17 cellular contexts compared by ENCODE assay signal in the genomic region with DNA sequence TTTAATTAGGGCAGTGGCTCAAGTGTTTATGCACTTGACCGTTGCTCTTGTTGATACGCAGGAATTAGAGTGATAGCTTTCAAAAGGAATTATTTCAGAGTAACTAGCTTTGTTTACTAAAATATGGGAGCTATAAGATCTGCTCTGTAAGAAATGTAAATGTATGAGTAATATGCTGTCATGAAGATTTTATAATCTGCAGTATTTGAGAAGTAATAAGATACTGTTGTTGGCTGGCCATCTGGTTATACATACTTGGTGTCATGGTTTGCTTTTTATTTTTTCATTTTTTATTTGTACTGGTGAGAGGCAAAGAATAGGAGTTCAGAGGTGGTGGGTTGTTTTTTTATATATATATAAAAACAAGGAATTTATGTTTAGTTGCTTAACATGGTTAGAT. TPM values are rescaled to one million over a fixed set of nuclear protein-coding genes. Genes with fewer than 3 reads are reported as not detected.
A peak's percentile ranks its signal among the peaks of the same experiment; 100 is the strongest.
DNase-seq lines count a peak whose midpoint lies in the region; ATAC-seq and TF ChIP-seq lines count a peak whose summit lies in the region.
"Had no signal": no experiment of that assay in that cellular context is flagged by ENCODE, and none has a peak within 500 bp of the region (broad histone marks: within the 10 kb centered on the region; RNA-seq: fewer than 3 reads in every experiment).

No MANE protein-coding gene starts in this region.

- peak overlapping the region; percentile 94 for H3K27ac ChIP-seq in Karpas-422 (ENCODE audit: low read length)

- H3K36me3 Mint-ChIP-seq in activated CD4-positive, alpha-beta T cell treated with anti-CD3 and anti-CD28 coated beads, Interleukin-2, amount 10 ng/mL, durations not matched to agents 7 days and 5 days (ENCODE audit: low read depth) = peaks cover 41% of the 10 kb centered on the region
- peaks cover 38% of the 10 kb centered on the region for H3K36me3 Mint-ChIP-seq in activated T-helper 2 cell treated with anti-CD3 and anti-CD28 coated beads, Interferon-gamma antibody, Interleukin-2, Interleukin-4, amounts not matched to agents 10 μg/mL and 5 μg/mL and 100 μg/mL, durations not matched to agents 14 hours and 24 hours and 36 hours (ENCODE audit: low read depth)
- H3K36me3 Mint-ChIP-seq in nephron (ENCODE audit: low read depth) = peaks cover 4% of the 10 kb centered on the region

- no peak overlapping the region for H2AFZ ChIP-seq in Karpas-422 (ENCODE audit: low read length)

- H3K79me2 ChIP-seq in Karpas-422 (ENCODE audit: low read length) = no peaks in the 10 kb centered on the region

- peaks cover 71% of the 10 kb centered on the region for H3K4me1 ChIP-seq in Karpas-422 (ENCODE audit: low read length)

- H4K20me1 ChIP-seq in Karpas-422 (ENCODE audit: insufficient read depth, low read depth, low read length) = no peaks in the 10 kb centered on the region

- POLR2A ChIA-PET in activated CD4-positive, alpha-beta T cell treated with anti-CD3 and anti-CD28 coated beads, Interleukin-2, amount 10 ng/mL, durations not matched to agents 7 days and 5 days (lab: Charles Lee) = no interaction called here

- H3K4me2 ChIP-seq in Karpas-422 (ENCODE audit: low read depth, low read length, poor library complexity, severe bottlenecking) = peak overlapping the region; percentile 86

- no peaks in the 10 kb centered on the region for H3K36me3 ChIP-seq in Karpas-422 (ENCODE audit: insufficient read depth, low read length)
- H3K36me3 ChIP-seq: colonic mucosa had no signal

- CTCF ChIA-PET in activated CD4-positive, alpha-beta T cell treated with anti-CD3 and anti-CD28 coated beads, Interleukin-2, amount 10 ng/mL, durations not matched to agents 7 days and 5 days (lab: Charles Lee) = interaction anchor here (1.1 to 1.8 kb wide), 2 partner anchors 11 to 55 kb away, joined by 3 to 5 read pairs; no protein-coding TSS in a partner anchor

- intact Hi-C loops in activated T-helper 2 cell treated with anti-CD3 and anti-CD28 coated beads, Interferon-gamma antibody, Interleukin-2, Interleukin-4, amounts not matched to agents 10 μg/mL and 5 μg/mL and 100 μg/mL, durations not matched to agents 14 hours and 24 hours and 36 hours (cut with micrococcal nuclease) = loop anchor here (5.0 kb wide), 2 partner anchors 35 to 735 kb away; no protein-coding TSS in a partner anchor
- intact Hi-C loops in left cardiac atrium (cut with DNase I) = no loop called here

- ATAC-seq in left cardiac atrium (no peak), HG02938 (IDR thresholded peaks at IDR 0.05; ENCODE audit: unreplicated experiment) (no peak)
- ATAC-seq: mucosa of descending colon had no signal

- H3K27me3 ChIP-seq in Karpas-422 (ENCODE audit: low read length) = no peaks in the 10 kb centered on the region
- H3K27me3 ChIP-seq: colonic mucosa had no signal

- H3K27ac Mint-ChIP-seq in activated CD4-positive, alpha-beta T cell treated with anti-CD3 and anti-CD28 coated beads, Interleukin-2, amount 10 ng/mL, durations not matched to agents 7 days and 5 days = peak overlapping the region; percentile 91
- H3K27ac Mint-ChIP-seq in activated T-helper 2 cell treated with anti-CD3 and anti-CD28 coated beads, Interferon-gamma antibody, Interleukin-2, Interleukin-4, amounts not matched to agents 10 μg/mL and 5 μg/mL and 100 μg/mL, durations not matched to agents 14 hours and 24 hours and 36 hours = peak overlapping the region; percentile 88
- peak overlapping the region; percentile 77 to 86 (median 82) for H3K27ac Mint-ChIP-seq in nephron
- H3K27ac Mint-ChIP-seq: HFFc6 had no signal

- H3K9me3 Mint-ChIP-seq in activated CD4-positive, alpha-beta T cell treated with anti-CD3 and anti-CD28 coated beads, Interleukin-2, amount 10 ng/mL, durations not matched to agents 7 days and 5 days = peaks cover 9% of the 10 kb centered on the region
- H3K9me3 Mint-ChIP-seq in activated T-helper 2 cell treated with anti-CD3 and anti-CD28 coated beads, Interferon-gamma antibody, Interleukin-2, Interleukin-4, amounts not matched to agents 10 μg/mL and 5 μg/mL and 100 μg/mL, durations not matched to agents 14 hours and 24 hours and 36 hours = peaks cover 4% of the 10 kb centered on the region
- H3K9me3 Mint-ChIP-seq in nephron = peaks cover 3% of the 10 kb centered on the region

- no peak for TF ChIP-seq CTCF in nephron (IDR thresholded peaks at IDR 0.05; ENCODE audit: unreplicated experiment in 3 of 3)

- H3K4me3 Mint-ChIP-seq in activated CD4-positive, alpha-beta T cell treated with anti-CD3 and anti-CD28 coated beads, Interleukin-2, amount 10 ng/mL, durations not matched to agents 7 days and 5 days = peak overlapping the region; percentile 64
- H3K4me3 Mint-ChIP-seq in activated T-helper 2 cell treated with anti-CD3 and anti-CD28 coated beads, Interferon-gamma antibody, Interleukin-2, Interleukin-4, amounts not matched to agents 10 μg/mL and 5 μg/mL and 100 μg/mL, durations not matched to agents 14 hours and 24 hours and 36 hours (ENCODE audit: low read depth) = peak overlapping the region; percentile 71
- no peak overlapping the region for H3K4me3 Mint-ChIP-seq in nephron
- H3K4me3 Mint-ChIP-seq: HFFc6 had no signal

- H3K4me1 Mint-ChIP-seq in activated CD4-positive, alpha-beta T cell treated with anti-CD3 and anti-CD28 coated beads, Interleukin-2, amount 10 ng/mL, durations not matched to agents 7 days and 5 days = peaks cover 78% of the 10 kb centered on the region
- H3K4me1 Mint-ChIP-seq in activated T-helper 2 cell treated with anti-CD3 and anti-CD28 coated beads, Interferon-gamma antibody, Interleukin-2, Interleukin-4, amounts not matched to agents 10 μg/mL and 5 μg/mL and 100 μg/mL, durations not matched to agents 14 hours and 24 hours and 36 hours (ENCODE audit: low read depth) = peaks cover 66% of the 10 kb centered on the region
- H3K4me1 Mint-ChIP-seq in nephron = peaks cover 62% of the 10 kb centered on the region

- no peak for DNase-seq in activated CD4-positive, alpha-beta T cell treated with anti-CD3 and anti-CD28 coated beads, Interleukin-2, amount 10 ng/mL, durations not matched to agents 7 days and 5 days
- no peak for DNase-seq in activated CD4-positive, alpha-beta T cell treated with anti-CD3 and anti-CD28 coated beads for 48 hours
- DNase-seq in Karpas-422 (no peak), left cardiac atrium (no peak), hippocampal formation (lab: John Stamatoyannopoulos, UW) (no peak)
- no peak for DNase-seq in activated T-helper 2 cell treated with anti-CD3 and anti-CD28 coated beads, Interferon-gamma antibody, Interleukin-2, Interleukin-4, amounts not matched to agents 10 μg/mL and 5 μg/mL and 100 μg/mL, durations not matched to agents 14 hours and 24 hours and 36 hours (ENCODE audit: low spot score)
- DNase-seq: amniotic stem cell, colonic mucosa, DMS153, glutamatergic neuron, HFFc6, mucosa of descending colon, NCI-H2029, NCI-H774, SIG-M5 had no signal

- H3K4me3 ChIP-seq in Karpas-422 (ENCODE audit: low read length) = no peak overlapping the region
- H3K4me3 ChIP-seq: colonic mucosa, mucosa of descending colon had no signal

- H3K9me3 ChIP-seq in Karpas-422 (ENCODE audit: low read length) = no peaks in the 10 kb centered on the region
- H3K9me3 ChIP-seq: colonic mucosa, mucosa of descending colon had no signal

- no peaks in the 10 kb centered on the region for H3K9me2 ChIP-seq in Karpas-422 (replicated peaks; ENCODE audit: insufficient read depth, low read length)

- H3K9ac ChIP-seq in Karpas-422 (ENCODE audit: low read length) = 0 out of 2 replicates have a peak overlapping the region, but pooled peaks have one; percentile 56

- H3K27me3 Mint-ChIP-seq in activated CD4-positive, alpha-beta T cell treated with anti-CD3 and anti-CD28 coated beads, Interleukin-2, amount 10 ng/mL, durations not matched to agents 7 days and 5 days = no peaks in the 10 kb centered on the region
- no peaks in the 10 kb centered on the region for H3K27me3 Mint-ChIP-seq in activated T-helper 2 cell treated with anti-CD3 and anti-CD28 coated beads, Interferon-gamma antibody, Interleukin-2, Interleukin-4, amounts not matched to agents 10 μg/mL and 5 μg/mL and 100 μg/mL, durations not matched to agents 14 hours and 24 hours and 36 hours (ENCODE audit: low read depth)
- H3K27me3 Mint-ChIP-seq in nephron (ENCODE audit: low read depth) = peaks cover 4% of the 10 kb centered on the region

RNA-seq across cellular contexts. Expression of a gene that starts 58.5 kb away (rescaled TPM):
- total RNA-seq in activated CD4-positive, alpha-beta T cell treated with anti-CD3 and anti-CD28 coated beads, Interleukin-2, amount 10 ng/mL, durations not matched to agents 7 days and 5 days = 10 to 100 TPM; 27.4 to 29.7 TPM
- 7.9 and 11.9 TPM in 2 replicates for total RNA-seq in Karpas-422 (2014; rRNA removed; shearing (Covaris generic); ENCODE audit: low replicate concordance)
- 6.6 and 7.2 TPM in 2 replicates for total RNA-seq in activated T-helper 2 cell treated with anti-CD3 and anti-CD28 coated beads, Interferon-gamma antibody, Interleukin-2, Interleukin-4, amounts not matched to agents 10 μg/mL and 5 μg/mL and 100 μg/mL, durations not matched to agents 14 hours and 24 hours and 36 hours
- total RNA-seq in left cardiac atrium = 1 to 10 TPM; 3.2 to 4.1 TPM

Comparison
In these comparisons a context has a peak if more than half of its experiments do, and no peak if none do; other contexts are left out.
1. H3K4me3 Mint-ChIP-seq: peak in activated CD4-positive, alpha-beta T cell treated with anti-CD3 and anti-CD28 coated beads, Interleukin-2, amount 10 ng/mL, durations not matched to agents 7 days and 5 days (single experiment) and activated T-helper 2 cell treated with anti-CD3 and anti-CD28 coated beads, Interferon-gamma antibody, Interleukin-2, Interleukin-4, amounts not matched to agents 10 μg/mL and 5 μg/mL and 100 μg/mL, durations not matched to agents 14 hours and 24 hours and 36 hours (single experiment); none in nephron (0 of 3).
2. Peak in every context shown above with its lines, with median percentiles within 50 percentile points of each other: H3K27ac Mint-ChIP-seq.